Comparison of ENCODE assay signal across 1 cellular context in genomic region chr19:50555447-50556235, GRCh38.
TF ChIP-seq lines count a peak whose summit lies in the region.

No MANE protein-coding gene starts in this region.

TF ChIP-seq in GM12878, 131 proteins besides CTCF, POLR2A, EP300 and RAD21:
- no peak for TF ChIP-seq ZNF274 (IDR thresholded peaks at IDR 0.05; ENCODE audit: insufficient read depth, insufficient read length)
- TF ChIP-seq SIX5 (IDR thresholded peaks at IDR 0.05; ENCODE audit: low read depth, low read length, severe bottlenecking): no peak
- no peak for TF ChIP-seq NR2C2 (IDR thresholded peaks at IDR 0.05; ENCODE audit: borderline replicate concordance, control insufficient read depth, insufficient read length, low read depth)
- no peak for TF ChIP-seq PBX3 (IDR thresholded peaks at IDR 0.05; ENCODE audit: insufficient replicate concordance, low read depth, low read length)
- TF ChIP-seq RB1 (IDR thresholded peaks at IDR 0.05; ENCODE audit: borderline replicate concordance): no peak
- no peak for TF ChIP-seq CBX3 (IDR thresholded peaks at IDR 0.05; ENCODE audit: borderline replicate concordance, low read depth)
- no peak for TF ChIP-seq IKZF2 (IDR thresholded peaks at IDR 0.05)
- TF ChIP-seq RUNX3 (IDR thresholded peaks at IDR 0.05; ENCODE audit: low read length): no peak
